Comparison of ENCODE assay signal across 8 cellular contexts in the genomic region with DNA sequence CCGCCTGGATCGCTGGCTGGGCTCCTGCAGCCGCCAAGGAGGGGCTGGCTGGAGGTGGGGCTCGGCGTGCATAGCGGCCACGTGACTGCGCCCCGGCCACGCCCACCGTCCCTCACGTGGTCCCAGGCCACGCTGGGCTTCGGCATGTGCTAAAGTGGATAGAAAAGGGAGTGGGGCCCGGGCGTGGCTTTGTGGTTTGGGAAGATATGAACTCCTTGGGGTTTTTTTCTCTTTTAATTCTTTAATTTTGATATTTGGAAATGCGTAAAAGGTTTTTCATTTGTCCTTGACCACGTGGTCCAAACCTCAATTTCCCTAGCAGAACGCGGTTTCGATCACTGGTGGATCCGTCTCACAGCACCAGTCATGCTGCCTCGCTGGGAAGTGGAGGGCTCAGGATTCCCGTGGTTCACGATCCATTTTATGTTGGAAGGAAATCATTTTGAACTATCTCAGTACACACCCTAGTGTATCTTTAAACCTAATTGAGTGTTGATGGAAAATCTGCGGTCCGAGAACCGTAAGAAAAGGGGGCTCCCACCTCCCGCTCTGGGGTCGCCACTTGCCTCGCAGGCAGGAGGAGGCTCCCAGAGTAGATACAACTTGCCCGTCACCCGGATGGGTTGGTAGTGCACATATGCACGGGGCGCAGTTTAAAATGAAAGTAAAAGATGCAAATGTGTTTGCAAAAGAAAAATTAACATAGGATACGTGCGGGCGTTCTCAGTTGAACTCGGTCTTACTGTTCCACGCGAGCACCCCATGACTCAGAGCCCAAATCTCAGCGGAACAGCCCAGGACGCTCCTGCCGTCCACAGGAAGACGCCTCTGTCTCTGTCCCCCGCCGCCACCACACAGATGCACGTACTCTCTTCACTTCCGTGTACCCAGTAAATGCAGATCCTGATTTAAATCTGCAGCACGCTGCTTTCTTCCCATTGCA.
DNase-seq lines count a peak whose midpoint lies in the region; ATAC-seq and TF ChIP-seq lines count a peak whose summit lies in the region.

No MANE protein-coding gene starts in this region.

- CTCF ChIA-PET in PC-3 (lab: Charles Lee) = no interaction called here

- H4K20me1 ChIP-seq in PC-3 (ENCODE audit: low read length) = no peaks in the 10 kb centered on the region

- peak; percentile 60 for DNase-seq in AML-193 (lab: John Stamatoyannopoulos, UW)
- DNase-seq in GM19238 (ENCODE audit: insufficient read length, low spot score) = peak; percentile 16
- DNase-seq in PC-3 = peak; percentile 74
- peak; percentile 75 to 78 for DNase-seq in activated T-cell treated with anti-CD3 and anti-CD28 coated beads, Interleukin-2, amount 50 U/mL, for 72 hours
- DNase-seq in fibroblast of mammary gland (ENCODE audit: low read depth) = peak; percentile 80
- DNase-seq in suprapubic skin (ENCODE audit: low spot score in 2 of 2) = peak in 1 of 2 donors; percentile 89

- H3K9me3 Mint-ChIP-seq in activated T-cell treated with anti-CD3 and anti-CD28 coated beads, Interleukin-2, amount 50 U/mL, for 72 hours = no peaks in the 10 kb centered on the region

- peak overlapping the region; percentile 89 for H3K4me2 ChIP-seq in PC-3 (ENCODE audit: low read length)

- H3K79me2 ChIP-seq in PC-3 (ENCODE audit: low read length) = 0 out of 2 replicates have a peak, but pooled peaks cover 6% of the 10 kb centered on the region

- H2AFZ ChIP-seq in PC-3 (ENCODE audit: low read length) (peak overlapping the region; percentile 64), neuron (ENCODE audit: low read depth, low read length) (no peak overlapping the region)

- H3K27me3 ChIP-seq in PC-3 (ENCODE audit: low read length) = no peaks in the 10 kb centered on the region
- H3K27me3 ChIP-seq in neuron (ENCODE audit: insufficient read depth, low read length) = no peaks in the 10 kb centered on the region
- no peaks in the 10 kb centered on the region for H3K27me3 ChIP-seq in suprapubic skin

- TF ChIP-seq CTCF in PC-3 (conservative IDR thresholded peaks at IDR 0.05; ENCODE audit: low read depth, low read length) = no peak
- TF ChIP-seq CTCF in fibroblast of mammary gland (conservative IDR thresholded peaks at IDR 0.05; ENCODE audit: control insufficient read depth, insufficient read depth, low read depth, low read length) = no peak
- TF ChIP-seq CTCF in suprapubic skin (IDR thresholded peaks at IDR 0.05) = no peak

- peaks cover 0 to 1% of the 10 kb centered on the region in 2 donors for H3K36me3 Mint-ChIP-seq in activated T-cell treated with anti-CD3 and anti-CD28 coated beads, Interleukin-2, amount 50 U/mL, for 72 hours (ENCODE audit: insufficient read depth in 2 of 2)

- H3K4me1 Mint-ChIP-seq in activated T-cell treated with anti-CD3 and anti-CD28 coated beads, Interleukin-2, amount 50 U/mL, for 72 hours (ENCODE audit: low read depth) = peaks cover 44% of the 10 kb centered on the region

- H3K9ac ChIP-seq in PC-3 (ENCODE audit: low read length) = peak overlapping the region; percentile 95

- TF ChIP-seq EP300 in suprapubic skin (IDR thresholded peaks at IDR 0.05) = no peak

- H3K9me2 ChIP-seq in PC-3 (replicated peaks; ENCODE audit: low read length) = no peaks in the 10 kb centered on the region

- TSS peak; percentile 98 for BruUV-seq in PC-3 (replicated peaks; lab: Mats Ljungman, UMichigan)

- H3K36me3 ChIP-seq in PC-3 (ENCODE audit: low read depth, low read length) (no peaks in the 10 kb centered on the region), neuron (ENCODE audit: insufficient read depth, low read length) (no peaks in the 10 kb centered on the region), suprapubic skin (no peaks in the 10 kb centered on the region)

- no peaks in the 10 kb centered on the region for H3K27me3 Mint-ChIP-seq in activated T-cell treated with anti-CD3 and anti-CD28 coated beads, Interleukin-2, amount 50 U/mL, for 72 hours (ENCODE audit: low read depth)

- H3K9me3 ChIP-seq in PC-3 (ENCODE audit: low read length) = no peaks in the 10 kb centered on the region
- no peaks in the 10 kb centered on the region for H3K9me3 ChIP-seq in neuron (ENCODE audit: low read length)
- H3K9me3 ChIP-seq in suprapubic skin = no peaks in the 10 kb centered on the region

- TF ChIP-seq POLR2A in suprapubic skin (IDR thresholded peaks at IDR 0.05) = no peak

- peak overlapping the region; percentile 87 for H3K27ac Mint-ChIP-seq in activated T-cell treated with anti-CD3 and anti-CD28 coated beads, Interleukin-2, amount 50 U/mL, for 72 hours

- H3F3A ChIP-seq in PC-3 (ENCODE audit: low read length, unreplicated experiment) = no peaks in the 10 kb centered on the region

- peak overlapping the region; percentile 85 to 95 for H3K4me3 Mint-ChIP-seq in activated T-cell treated with anti-CD3 and anti-CD28 coated beads, Interleukin-2, amount 50 U/mL, for 72 hours

- 50% methylated on average over 50 of the region's 50 CpGs for WGBS in suprapubic skin

- POLR2A ChIA-PET in PC-3 (lab: Charles Lee; ENCODE audit: unreplicated experiment) = no interaction called here

- H3K27ac ChIP-seq in PC-3 (ENCODE audit: low read length) (peak overlapping the region; percentile 96), suprapubic skin (peak overlapping the region; percentile 83)

- H3K4me3 ChIP-seq in PC-3 (ENCODE audit: low read length) (peak overlapping the region; percentile 63), fibroblast of mammary gland (ENCODE audit: control insufficient read depth, low read depth, low read length) (peak overlapping the region; percentile 57), neuron (ENCODE audit: low read length) (peak overlapping the region; percentile 46), suprapubic skin (peak overlapping the region; percentile 52)

- ATAC-seq in HG03432 (IDR thresholded peaks at IDR 0.05; ENCODE audit: unreplicated experiment) = peak; percentile 92
- peak; percentile 83 for ATAC-seq in PC-3
- peak; percentile 96 for ATAC-seq in activated T-cell treated with anti-CD3 and anti-CD28 coated beads, Interleukin-2, amount 50 U/mL, for 72 hours (replicated peaks in 1 of 2)

- intact Hi-C loops in PC-3 (cut with micrococcal nuclease) = no loop called here

- H3K4me1 ChIP-seq in PC-3 (ENCODE audit: insufficient read depth, low read length) (peaks cover 9% of the 10 kb centered on the region), neuron (ENCODE audit: insufficient read depth, low read length) (peaks cover 20% of the 10 kb centered on the region), suprapubic skin (peaks cover 12% of the 10 kb centered on the region)
